In the genomic region with DNA sequence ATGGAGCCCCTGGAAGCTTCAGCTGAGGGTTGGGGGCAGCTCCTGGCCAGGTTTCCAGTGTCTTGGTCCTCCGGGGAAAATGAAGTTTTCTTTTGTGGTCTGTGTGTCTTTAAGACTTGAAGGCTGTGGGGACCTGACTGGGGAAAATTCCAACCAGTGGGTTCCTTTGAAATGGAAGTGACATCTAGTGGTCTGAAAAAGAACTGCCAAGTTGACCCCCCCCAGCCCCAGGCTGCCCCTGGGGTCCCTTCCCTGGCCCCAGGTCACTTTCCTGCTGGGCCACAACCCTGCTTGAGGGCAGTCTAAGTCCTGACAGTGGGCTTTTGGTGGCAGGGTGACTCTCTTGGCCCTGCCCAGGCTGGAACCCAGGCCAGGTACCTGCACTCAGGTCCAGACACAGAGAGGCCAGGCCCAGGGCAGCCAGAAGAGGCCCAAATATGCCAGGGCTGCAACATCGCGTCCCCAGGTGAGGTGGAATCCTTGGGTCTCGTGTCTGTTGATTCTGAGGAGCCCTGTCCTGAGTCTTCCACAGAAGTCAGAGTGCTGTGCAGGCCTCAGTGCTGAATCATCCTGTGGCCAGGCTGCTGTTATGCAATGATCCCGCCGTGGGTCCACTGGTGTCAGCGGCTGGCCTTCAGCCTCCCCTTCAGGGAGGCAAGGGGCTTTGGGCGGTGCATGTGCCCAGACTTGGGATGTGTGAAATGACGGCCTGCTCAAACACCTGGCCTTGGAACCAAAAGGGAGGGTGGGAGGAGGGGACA, we compare ENCODE assay signal across 8 cellular contexts.
DNase-seq lines count a peak whose midpoint lies in the region; ATAC-seq and TF ChIP-seq lines count a peak whose summit lies in the region.

No MANE protein-coding gene starts in this region.

- no peaks in the 10 kb centered on the region for H3K9me3 ChIP-seq in hepatocyte (ENCODE audit: low read depth)

- H3K4me1 Mint-ChIP-seq in activated CD8-positive, alpha-beta T cell treated with anti-CD3 and anti-CD28 coated beads, Interleukin-2, amount 10 ng/mL, durations not matched to agents 7 days and 5 days (ENCODE audit: low read depth) = no peaks in the 10 kb centered on the region

- POLR2A ChIA-PET in activated CD8-positive, alpha-beta T cell treated with anti-CD3 and anti-CD28 coated beads, Interleukin-2, amount 10 ng/mL, durations not matched to agents 7 days and 5 days (lab: Charles Lee) = no interaction called here

- no peak overlapping the region for H3K4me3 Mint-ChIP-seq in activated CD8-positive, alpha-beta T cell treated with anti-CD3 and anti-CD28 coated beads, Interleukin-2, amount 10 ng/mL, durations not matched to agents 7 days and 5 days

- H3K79me2 ChIP-seq in KMS-11 (ENCODE audit: insufficient read depth, low read depth) = no peaks in the 10 kb centered on the region
- H3K79me2 ChIP-seq in hepatocyte = no peaks in the 10 kb centered on the region

- peak; percentile 30 for ATAC-seq in activated CD8-positive, alpha-beta T cell treated with anti-CD3 and anti-CD28 coated beads, Interleukin-2, amount 10 ng/mL, durations not matched to agents 7 days and 5 days
- no peak for ATAC-seq in GM21390 (IDR thresholded peaks at IDR 0.05; ENCODE audit: unreplicated experiment)
- no peak for ATAC-seq in HG02938 (IDR thresholded peaks at IDR 0.05; ENCODE audit: unreplicated experiment)

- H3K27me3 ChIP-seq in KMS-11 (ENCODE audit: insufficient read depth, low read depth) (no peaks in the 10 kb centered on the region), hepatocyte (no peaks in the 10 kb centered on the region)

- H3K9me3 Mint-ChIP-seq in activated CD8-positive, alpha-beta T cell treated with anti-CD3 and anti-CD28 coated beads, Interleukin-2, amount 10 ng/mL, durations not matched to agents 7 days and 5 days (ENCODE audit: insufficient read depth) = no peaks in the 10 kb centered on the region

- H3K4me2 ChIP-seq in KMS-11 (no peak overlapping the region), hepatocyte (peak overlapping the region; percentile 62)

- H3K27ac ChIP-seq in KMS-11 (no peak overlapping the region), hepatocyte (peak overlapping the region; percentile 78)

- CTCF ChIA-PET in activated CD8-positive, alpha-beta T cell treated with anti-CD3 and anti-CD28 coated beads, Interleukin-2, amount 10 ng/mL, durations not matched to agents 7 days and 5 days (lab: Charles Lee) = interaction anchor here (1.3 to 1.4 kb wide), 2 partner anchors 7 to 240 kb away, joined by 3 to 4 read pairs; no protein-coding TSS in a partner anchor

- 60% methylated on average over 9 of the region's 9 CpGs for WGBS in hepatocyte (ENCODE audit: low lambda C conversion rate, missing lambda C conversion rate)

- H2AFZ ChIP-seq in KMS-11 (ENCODE audit: low read depth) = no peak overlapping the region; the same call in 1 of the 2 replicates
- H2AFZ ChIP-seq in hepatocyte = no peak overlapping the region

- H3K36me3 Mint-ChIP-seq in activated CD8-positive, alpha-beta T cell treated with anti-CD3 and anti-CD28 coated beads, Interleukin-2, amount 10 ng/mL, durations not matched to agents 7 days and 5 days (ENCODE audit: low read depth) = no peaks in the 10 kb centered on the region

- H3K4me3 ChIP-seq in KMS-11 (IDR thresholded peaks at IDR 0.05; ENCODE audit: insufficient read depth, low read depth, low read length) (no peak overlapping the region), hepatocyte (no peak overlapping the region)

- H3K27me3 Mint-ChIP-seq in activated CD8-positive, alpha-beta T cell treated with anti-CD3 and anti-CD28 coated beads, Interleukin-2, amount 10 ng/mL, durations not matched to agents 7 days and 5 days (ENCODE audit: low read depth) = peaks cover 3% of the 10 kb centered on the region

- H4K20me1 ChIP-seq in KMS-11 (ENCODE audit: insufficient read depth) = no peaks in the 10 kb centered on the region
- no peaks in the 10 kb centered on the region for H4K20me1 ChIP-seq in hepatocyte (ENCODE audit: insufficient read depth, poor library complexity, severe bottlenecking)

- no peaks in the 10 kb centered on the region for H3K9me2 ChIP-seq in hepatocyte (replicated peaks; ENCODE audit: insufficient read depth)

- DNase-seq in ELF-1 (ENCODE audit: low read depth, low spot score) (peak; percentile 64), hepatocyte (ENCODE audit: low spot score) (peak; percentile 78), stromal cell of bone marrow (ENCODE audit: low read depth) (peak; percentile 68), KG1 (lab: John Stamatoyannopoulos, UW) (no peak)
- peak; percentile 23 for DNase-seq in activated CD8-positive, alpha-beta T cell treated with anti-CD3 and anti-CD28 coated beads, Interleukin-2, amount 10 ng/mL, durations not matched to agents 7 days and 5 days

- TF ChIP-seq CTCF in KMS-11 (conservative IDR thresholded peaks at IDR 0.05; ENCODE audit: low read depth, low read length) (peak; percentile 62), hepatocyte (IDR thresholded peaks at IDR 0.05; ENCODE audit: poor library complexity) (peak; percentile 77)

- no peak overlapping the region for H3K9ac ChIP-seq in KMS-11

- H3K36me3 ChIP-seq in KMS-11 (ENCODE audit: insufficient read depth) (no peaks in the 10 kb centered on the region), hepatocyte (replicated peaks; ENCODE audit: insufficient read depth, low read depth) (no peaks in the 10 kb centered on the region)

- H3K4me1 ChIP-seq in KMS-11 (ENCODE audit: low read depth, poor library complexity, severe bottlenecking) (peaks cover 13% of the 10 kb centered on the region), hepatocyte (ENCODE audit: insufficient read depth) (peaks cover 55% of the 10 kb centered on the region)

- no peak overlapping the region for H3K27ac Mint-ChIP-seq in activated CD8-positive, alpha-beta T cell treated with anti-CD3 and anti-CD28 coated beads, Interleukin-2, amount 10 ng/mL, durations not matched to agents 7 days and 5 days
